ENCODE assay signal across 8 cellular contexts in genomic region chr11:126355324-126355925, GRCh38. TPM values are rescaled to one million over a fixed set of nuclear protein-coding genes. Genes with fewer than 3 reads are reported as not detected.
DNase-seq lines count a peak whose midpoint lies in the region; ATAC-seq, FAIRE-seq and TF ChIP-seq lines count a peak whose summit lies in the region.

Gene ST3GAL4 (plus strand): TSS chr11:126355686. CDS start chr11:126406156, 50,470 bp downstream.

- H3K36me3 Mint-ChIP-seq in CD8-positive, alpha-beta memory T cell: peaks cover 0 to 3% (median 0%) of the 10 kb centered on the region in 3 donors

- H3K9me3 ChIP-seq in CD8-positive, alpha-beta memory T cell (ENCODE audit: low read length): no peaks in the 10 kb centered on the region
- no peaks in the 10 kb centered on the region for H3K9me3 ChIP-seq in neuron (ENCODE audit: low read length)
- H3K9me3 ChIP-seq in subcutaneous abdominal adipose tissue (ENCODE audit: control insufficient read depth in 5 of 5, low read length in 5 of 5): no peaks in the 10 kb centered on the region

- POLR2A ChIA-PET in CD8-positive, alpha-beta memory T cell (lab: Charles Lee): interaction anchor here (0.5 to 1.7 kb wide), 4 partner anchors 52 to 138 kb away, joined by 3 to 5 read pairs (median 4); partner anchors contain the start of genes DCPS, FOXRED1 and SRPRA

- H3K36me3 ChIP-seq in CD8-positive, alpha-beta memory T cell (ENCODE audit: insufficient read depth, low read length): no peaks in the 10 kb centered on the region
- H3K36me3 ChIP-seq in neuron (ENCODE audit: insufficient read depth, low read length) (no peaks in the 10 kb centered on the region), subcutaneous abdominal adipose tissue (ENCODE audit: control insufficient read depth in 5 of 5, insufficient read depth in 5 of 5, low read length in 5 of 5) (no peaks in the 10 kb centered on the region)

- ATAC-seq in GM19397 (IDR thresholded peaks at IDR 0.05; ENCODE audit: unreplicated experiment): peak; percentile 59
- ATAC-seq in HG03571 (IDR thresholded peaks at IDR 0.05; ENCODE audit: unreplicated experiment): peak; percentile 78

- H3K9ac ChIP-seq in subcutaneous abdominal adipose tissue (ENCODE audit: low read length in 5 of 5): peak within 1 kb of the TSS; percentile 70 to 77 (median 72)

- peak within 1 kb of the TSS; percentile 57 for H2AFZ ChIP-seq in neuron (ENCODE audit: low read depth, low read length)

- peak within 1 kb of the TSS; percentile 67 to 93 (median 86) for H3K27ac Mint-ChIP-seq in CD8-positive, alpha-beta memory T cell

- no peak for FAIRE-seq in RCC 7860 (lab: Jason Lieb, UNC)

- H3K4me3 ChIP-seq in CD8-positive, alpha-beta memory T cell (ENCODE audit: low read length): peak within 1 kb of the TSS; percentile 86
- H3K4me3 ChIP-seq in foreskin fibroblast (ENCODE audit: low read depth in 1 of 2, low read length in 2 of 2) (peak within 1 kb of the TSS; percentile 73 to 77), neuron (ENCODE audit: low read length) (peak within 1 kb of the TSS; percentile 86), subcutaneous abdominal adipose tissue (ENCODE audit: low read depth in 1 of 5, low read length in 5 of 5) (peak within 1 kb of the TSS; percentile 29 to 88 (median 79))

- peak within 1 kb of the TSS; percentile 54 for H3K27ac ChIP-seq in CD8-positive, alpha-beta memory T cell (ENCODE audit: low read depth, low read length)
- peak within 1 kb of the TSS; percentile 90 for H3K27ac ChIP-seq in subcutaneous abdominal adipose tissue (ENCODE audit: low read depth, low read length)

- peaks cover 31 to 47% (median 32%) of the 10 kb centered on the region in 3 donors for H3K4me1 Mint-ChIP-seq in CD8-positive, alpha-beta memory T cell

- no peaks in the 10 kb centered on the region for H3K9me3 Mint-ChIP-seq in CD8-positive, alpha-beta memory T cell

- TF ChIP-seq CTCF in foreskin fibroblast (IDR thresholded peaks at IDR 0.05; ENCODE audit: low read depth, low read length): no peak

- H3K27me3 Mint-ChIP-seq in CD8-positive, alpha-beta memory T cell: peaks cover 0 to 2% of the 10 kb centered on the region in 2 donors

- no peaks in the 10 kb centered on the region for H3K27me3 ChIP-seq in CD8-positive, alpha-beta memory T cell (ENCODE audit: insufficient read depth, low read length, poor library complexity, severe bottlenecking)
- H3K27me3 ChIP-seq in neuron (ENCODE audit: insufficient read depth, low read length) (no peaks in the 10 kb centered on the region), subcutaneous abdominal adipose tissue (ENCODE audit: control insufficient read depth in 5 of 5, insufficient read depth in 4 of 5, low read length in 5 of 5) (no peaks in the 10 kb centered on the region)

- H3K4me3 Mint-ChIP-seq in CD8-positive, alpha-beta memory T cell: peak within 1 kb of the TSS; percentile 88 to 97 (median 90)

- peaks cover 21% of the 10 kb centered on the region for H3K4me1 ChIP-seq in CD8-positive, alpha-beta memory T cell (ENCODE audit: insufficient read depth, low read length)
- H3K4me1 ChIP-seq in neuron (ENCODE audit: insufficient read depth, low read length) (peaks cover 18% of the 10 kb centered on the region), subcutaneous abdominal adipose tissue (ENCODE audit: control insufficient read depth in 5 of 5, insufficient read depth in 5 of 5, low read length in 5 of 5) (peaks cover 18 to 82% (median 72%) of the 10 kb centered on the region in 5 donors)

- CTCF ChIA-PET in CD8-positive, alpha-beta memory T cell (lab: Charles Lee): interaction anchor here (1.2 kb wide), 1 partner anchor 125 kb away, joined by 3 read pairs; no protein-coding TSS in a partner anchor

- peak; percentile 37 to 69 (median 54) for DNase-seq in CD8-positive, alpha-beta memory T cell
- DNase-seq in RCC 7860 (ENCODE audit: low spot score) (peak; percentile 54), foreskin fibroblast (peak; percentile 70 to 85)
- DNase-seq in activated effector memory CD4-positive, alpha-beta T cell treated with anti-CD3 and anti-CD28 coated beads, Interleukin-2, amount 50 U/mL, for 16 hours: peak; percentile 87

RNA-seq across cellular contexts. Expression of gene ST3GAL4, which starts in this region (rescaled TPM):
- 10 to 100 TPM; 11.0 to 12.5 TPM for total RNA-seq in CD8-positive, alpha-beta memory T cell
- polyA plus RNA-seq in CD8-positive, alpha-beta memory T cell: 8.3 TPM

Comparison
In these comparisons a context has a peak if more than half of its experiments do, and no peak if none do; other contexts are left out.
1. Peak in every context shown above with its lines: DNase-seq, ATAC-seq, H3K4me3 ChIP-seq and H3K27ac ChIP-seq.